ENCODE assay signal across 22 cellular contexts in the genomic region with DNA sequence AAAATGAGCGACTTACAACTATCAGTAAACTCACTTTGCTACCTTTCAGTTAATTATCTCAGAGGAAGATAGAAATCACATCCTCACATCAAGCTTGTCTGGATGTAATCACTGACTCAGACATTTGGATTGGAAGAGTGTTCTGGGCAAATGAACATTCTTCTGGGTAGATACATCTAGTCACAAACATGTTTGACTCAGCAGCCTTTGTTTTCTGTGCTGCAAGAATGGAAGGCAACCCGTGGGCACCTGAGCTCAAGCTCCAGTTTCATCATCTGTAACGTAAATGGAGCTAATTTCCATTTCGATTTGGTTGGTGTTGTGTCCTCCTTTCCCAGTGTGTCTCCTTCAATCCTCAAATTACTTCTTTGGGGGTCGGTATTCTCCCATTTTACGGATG. TPM values are rescaled to one million over a fixed set of nuclear protein-coding genes. Genes with fewer than 3 reads are reported as not detected.
DNase-seq lines count a peak whose midpoint lies in the region; FAIRE-seq and TF ChIP-seq lines count a peak whose summit lies in the region.
"Had no signal": no experiment of that assay in that cellular context is flagged by ENCODE, and none has a peak within 500 bp of the region (broad histone marks: within the 10 kb centered on the region; RNA-seq: fewer than 3 reads in every experiment).

No MANE protein-coding gene starts in this region.

- peaks cover 4% of the 10 kb centered on the region for H3F3A ChIP-seq in SK-N-SH (replicated peaks; ENCODE audit: insufficient read depth)

- H3K9me3 ChIP-seq in SK-N-SH (no peaks in the 10 kb centered on the region), keratinocyte (ENCODE audit: control insufficient read depth, low read depth, low read length) (no peaks in the 10 kb centered on the region)
- H3K9me3 ChIP-seq: BE2C, HAP-1, Peyer's patch had no signal

- peak; percentile 29 for DNase-seq in EH (ENCODE audit: low read depth)
- DNase-seq in SK-N-SH = no peak
- peak; percentile 89 for DNase-seq in epithelial cell of esophagus (ENCODE audit: low read depth)
- no peak for DNase-seq in keratinocyte (ENCODE audit: low read depth, low spot score)
- DNase-seq in AG20443 (ENCODE audit: low spot score) = no peak
- DNase-seq in cortex of kidney (lab: John Stamatoyannopoulos, UW) = no peak
- no peak for DNase-seq in cardiac septum (ENCODE audit: low spot score)
- DNase-seq in central memory CD4-positive, alpha-beta T cell = no peak
- DNase-seq: 8988T; BE2C; CD4-positive, CD25-positive, alpha-beta regulatory T cell; COR-L47; DMS 273 treated with DMSO at 0.1 percent for 48 hours; DND-41; NCI-H1436; NCI-H2029; NCI-H446; NCI-H69; Peyer's patch had no signal

- 76% methylated on average over 6 of the region's 6 CpGs for WGBS in SK-N-SH (ENCODE audit: low lambda C conversion rate)

- H3K27me3 ChIP-seq in SK-N-SH (ENCODE audit: insufficient read depth) = no peaks in the 10 kb centered on the region
- H3K27me3 ChIP-seq in keratinocyte (ENCODE audit: control insufficient read depth, extremely low read depth, insufficient read depth, low read length) = no peaks in the 10 kb centered on the region
- H3K27me3 ChIP-seq: BE2C, Peyer's patch had no signal

- H3K4me1 ChIP-seq in SK-N-SH (ENCODE audit: control insufficient read depth in 1 of 2, insufficient read depth in 2 of 2, low read depth in 1 of 2, low read length in 1 of 2) (no peaks in the 10 kb centered on the region), keratinocyte (ENCODE audit: control insufficient read depth, extremely low read depth, insufficient read depth, low read length) (peaks cover 7% of the 10 kb centered on the region)
- H3K4me1 ChIP-seq: BE2C, HAP-1, Peyer's patch had no signal

- H3K4me2 ChIP-seq in SK-N-SH = no peak overlapping the region
- H3K4me2 ChIP-seq in keratinocyte (ENCODE audit: control insufficient read depth, extremely low read depth, insufficient read depth, low read depth, low read length) = no peak overlapping the region
- H3K4me2 ChIP-seq: KMS-11 had no signal

- no peak for TF ChIP-seq RAD21 in SK-N-SH (IDR thresholded peaks at IDR 0.05; ENCODE audit: low read length)

- intact Hi-C loops in cardiac septum (cut with DNase I) = no loop called here

- no peak overlapping the region for H2AFZ ChIP-seq in SK-N-SH (ENCODE audit: low read depth)
- H2AFZ ChIP-seq in keratinocyte (ENCODE audit: control insufficient read depth, low read length) = no peak overlapping the region

- POLR2A ChIA-PET in SK-N-SH (lab: Yijun Ruan, JAX) = interaction anchor here (0.6 kb wide), 1 partner anchor 77 kb away, joined by 3 read pairs; no protein-coding TSS in a partner anchor

- no peak overlapping the region for H3K27ac ChIP-seq in SK-N-SH (ENCODE audit: low read depth in 2 of 2, low read length in 1 of 2)
- no peak overlapping the region for H3K27ac ChIP-seq in keratinocyte (ENCODE audit: control insufficient read depth, insufficient read depth, low read length)
- H3K27ac ChIP-seq: KMS-11, Peyer's patch had no signal

- H3K9me2 ChIP-seq in SK-N-SH = no peaks in the 10 kb centered on the region

- H3K9ac ChIP-seq in SK-N-SH (no peak overlapping the region), keratinocyte (ENCODE audit: control insufficient read depth, extremely low read depth, insufficient read depth, low read length) (no peak overlapping the region)
- H3K9ac ChIP-seq: KMS-11 had no signal

- H3K36me3 ChIP-seq in SK-N-SH (replicated peaks in 1 of 2; ENCODE audit: control insufficient read depth in 1 of 2, insufficient read depth in 2 of 2, low read length in 1 of 2) (no peaks in the 10 kb centered on the region), keratinocyte (ENCODE audit: control insufficient read depth in 2 of 2, extremely low read depth in 1 of 2, insufficient read depth in 2 of 2, low read length in 2 of 2) (no peaks in the 10 kb centered on the region)
- H3K36me3 ChIP-seq: BE2C, HAP-1, Peyer's patch had no signal

- TF ChIP-seq CTCF in SK-N-SH (IDR thresholded peaks at IDR 0.05) (no peak), epithelial cell of esophagus (IDR thresholded peaks at IDR 0.05; ENCODE audit: insufficient read depth, low read depth, low read length, missing control alignments) (no peak), keratinocyte (optimal IDR thresholded peaks at IDR 0.05 in 1 of 3, IDR thresholded peaks at IDR 0.05 in 1 of 3, conservative IDR thresholded peaks at IDR 0.05 in 1 of 3; ENCODE audit: extremely low read depth in 1 of 3, insufficient read depth in 2 of 3, low read length in 3 of 3) (no peak)

- H4K20me1 ChIP-seq in SK-N-SH (ENCODE audit: insufficient read depth) (no peaks in the 10 kb centered on the region), keratinocyte (ENCODE audit: control insufficient read depth, extremely low read depth, insufficient read depth, low read length) (no peaks in the 10 kb centered on the region)

- H3K4me3 ChIP-seq in SK-N-SH (ENCODE audit: low read depth in 2 of 2, low read length in 1 of 2) (no peak overlapping the region), epithelial cell of esophagus (ENCODE audit: low read length) (no peak overlapping the region), keratinocyte (ENCODE audit: control insufficient read depth in 2 of 3, extremely low read depth in 1 of 3, insufficient read depth in 2 of 3, low read depth in 1 of 3, low read length in 3 of 3) (no peak overlapping the region)
- H3K4me3 ChIP-seq: HAP-1, Peyer's patch had no signal

- no peak for TF ChIP-seq EP300 in SK-N-SH (IDR thresholded peaks at IDR 0.05; ENCODE audit: borderline replicate concordance in 1 of 2, low read depth in 1 of 2, low read length in 1 of 2)

- peak; percentile 89 for FAIRE-seq in keratinocyte (lab: Jason Lieb, UNC)
- FAIRE-seq: G401.6 had no signal

- dilution Hi-C loops in keratinocyte (cut with MboI; ENCODE audit: extremely low pct_ligation_motif_present, low sequenced_read_pairs) = no loop called here

- CTCF ChIA-PET in SK-N-SH (lab: Yijun Ruan, JAX) = interaction anchor here (1.3 kb wide), 1 partner anchor 244 kb away, joined by 3 read pairs; no protein-coding TSS in a partner anchor

- H3K79me2 ChIP-seq in SK-N-SH (ENCODE audit: insufficient read depth) (no peaks in the 10 kb centered on the region), keratinocyte (ENCODE audit: control insufficient read depth, insufficient read depth, low read length) (no peaks in the 10 kb centered on the region)

- no peaks in the 10 kb centered on the region for H3K9me1 ChIP-seq in keratinocyte (ENCODE audit: control insufficient read depth, extremely low read depth, insufficient read depth, low read length)

TF ChIP-seq in SK-N-SH, 30 proteins besides CTCF, POLR2A, EP300 and RAD21:
- 0 out of 2 replicates have a peak, but pooled peaks have one; percentile 13 for TF ChIP-seq FOSL2 (IDR thresholded peaks at IDR 0.05; ENCODE audit: borderline replicate concordance, low read depth)
- TF ChIP-seq, protein P1, sequence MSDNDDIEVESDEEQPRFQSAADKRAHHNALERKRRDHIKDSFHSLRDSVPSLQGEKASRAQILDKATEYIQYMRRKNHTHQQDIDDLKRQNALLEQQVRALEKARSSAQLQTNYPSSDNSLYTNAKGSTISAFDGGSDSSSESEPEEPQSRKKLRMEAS (IDR thresholded peaks at IDR 0.05; ENCODE audit: low read depth) = no peak

RNA-seq across cellular contexts. Expression of a gene that starts 58.5 kb away (rescaled TPM):
- polyA plus RNA-seq in SK-N-SH (2012; rRNA removed) = 29.3 and 34.9 TPM in 2 replicates
- polyA plus RNA-seq in SK-N-SH (2012; cell fraction: cytosol; rRNA removed) = 53.4 and 60.7 TPM in 2 replicates
- 28.1 and 33.0 TPM in 2 replicates for polyA plus RNA-seq in SK-N-SH (2012; cell fraction: nucleus; rRNA removed)
- polyA plus RNA-seq in keratinocyte = 2.3 to 2.8 TPM (median 2.4 TPM) in 3 replicates
- polyA plus RNA-seq in keratinocyte (2011; ENCODE audit: low read depth) = 6.8 TPM
- polyA plus RNA-seq in keratinocyte (2011; cell fraction: cytosol; rRNA removed) = 1.8 and 2.8 TPM in 2 replicates
- 2.6 and 2.9 TPM in 2 replicates for polyA plus RNA-seq in keratinocyte (2011; cell fraction: nucleus; rRNA removed)
- 3.4 and 7.9 TPM in 2 replicates for polyA plus RNA-seq in keratinocyte (2012; ENCODE audit: low replicate concordance)
- 1.8 to 2.1 TPM (median 2.0 TPM) in 3 replicates for polyA minus RNA-seq in keratinocyte
- polyA minus RNA-seq in keratinocyte (2011; cell fraction: cytosol; rRNA and poly(A)+ RNA removed) = 0.96 TPM
- 1.1 and 2.9 TPM in 2 replicates for polyA minus RNA-seq in keratinocyte (2011; cell fraction: nucleus; rRNA and poly(A)+ RNA removed)
- 130 TPM for total RNA-seq in cardiac septum

Comparison
In these comparisons a context has a peak if more than half of its experiments do, and no peak if none do; other contexts are left out.
1. DNase-seq: peak in EH (single experiment) and epithelial cell of esophagus (single experiment); none in SK-N-SH (single experiment), keratinocyte (single experiment), AG20443 (single experiment), cortex of kidney (single experiment), cardiac septum (single experiment) and central memory CD4-positive, alpha-beta T cell (single experiment).